ENCODE assay signal across 1 cellular context in the genomic region with DNA sequence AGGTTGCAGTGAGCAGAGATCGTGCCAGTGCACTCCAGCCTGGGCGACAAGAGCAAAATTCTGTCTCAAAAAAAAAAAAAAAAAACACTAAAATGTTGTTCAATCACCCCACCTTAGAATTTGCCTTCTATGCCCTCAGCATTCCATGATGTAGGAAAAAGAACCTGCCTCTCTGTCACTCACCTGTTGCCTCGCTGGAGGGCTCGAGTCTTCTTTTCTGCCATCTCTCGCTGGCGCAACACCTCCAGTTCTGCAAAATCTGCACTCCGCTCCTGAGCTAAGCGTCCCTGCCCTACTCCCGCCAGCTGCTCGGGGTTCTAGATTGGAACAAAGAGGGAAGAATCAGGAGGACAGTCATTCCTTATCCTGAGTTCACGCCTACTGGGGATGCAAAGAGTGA.
TF ChIP-seq lines count a peak whose summit lies in the region.

No MANE protein-coding gene starts in this region.

TF ChIP-seq in HEK293, 187 proteins besides CTCF, POLR2A, EP300 and RAD21 (continued from another document):
- TF ChIP-seq, protein P1, sequence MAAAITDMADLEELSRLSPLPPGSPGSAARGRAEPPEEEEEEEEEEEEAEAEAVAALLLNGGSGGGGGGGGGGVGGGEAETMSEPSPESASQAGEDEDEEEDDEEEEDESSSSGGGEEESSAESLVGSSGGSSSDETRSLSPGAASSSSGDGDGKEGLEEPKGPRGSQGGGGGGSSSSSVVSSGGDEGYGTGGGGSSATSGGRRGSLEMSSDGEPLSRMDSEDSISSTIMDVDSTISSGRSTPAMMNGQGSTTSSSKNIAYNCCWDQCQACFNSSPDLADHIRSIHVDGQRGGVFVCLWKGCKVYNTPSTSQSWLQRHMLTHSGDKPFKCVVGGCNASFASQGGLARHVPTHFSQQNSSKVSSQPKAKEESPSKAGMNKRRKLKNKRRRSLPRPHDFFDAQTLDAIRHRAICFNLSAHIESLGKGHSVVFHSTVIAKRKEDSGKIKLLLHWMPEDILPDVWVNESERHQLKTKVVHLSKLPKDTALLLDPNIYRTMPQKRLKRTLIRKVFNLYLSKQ (tag by site-specific recombination; IDR thresholded peaks at IDR 0.05; ENCODE audit: borderline replicate concordance): no peak
